8 cellular contexts compared by ENCODE assay signal in genomic region chr17:18858567-18859245, GRCh38. TPM values are rescaled to one million over a fixed set of nuclear protein-coding genes. Genes with fewer than 3 reads are reported as not detected.
DNase-seq lines count a peak whose midpoint lies in the region; ATAC-seq and TF ChIP-seq lines count a peak whose summit lies in the region.

No MANE protein-coding gene starts in this region.

- H3K36me3 Mint-ChIP-seq in CD14-positive monocyte (peaks cover 0 to 2% of the 10 kb centered on the region in 2 donors), nephron progenitor cell (ENCODE audit: low read depth) (peaks cover 10% of the 10 kb centered on the region)

- H3K9me2 ChIP-seq in Loucy (replicated peaks; ENCODE audit: low read depth, low read length): no peaks in the 10 kb centered on the region

- peaks cover 15% of the 10 kb centered on the region for H4K20me1 ChIP-seq in Loucy (ENCODE audit: insufficient read depth, low read length, poor library complexity, severe bottlenecking)

- peak overlapping the region; percentile 85 for H3K27ac ChIP-seq in duodenal mucosa (ENCODE audit: low read depth, low read length)

- peak overlapping the region in 4 of 7 donors; percentile 70 to 84 (median 77) for H3K27ac Mint-ChIP-seq in CD14-positive monocyte
- no peak overlapping the region for H3K27ac Mint-ChIP-seq in nephron progenitor cell

- H2AFZ ChIP-seq in Loucy (ENCODE audit: low read length): peak overlapping the region; percentile 81

- 0 out of 2 replicates have a peak, but pooled peaks cover 5% of the 10 kb centered on the region for H3F3A ChIP-seq in Loucy (ENCODE audit: low read depth)

- ATAC-seq in GM21447 (IDR thresholded peaks at IDR 0.05; ENCODE audit: unreplicated experiment) (no peak), HG02981 (IDR thresholded peaks at IDR 0.05; ENCODE audit: unreplicated experiment) (no peak)

- H3K4me2 ChIP-seq in Loucy (ENCODE audit: low read depth, low read length, poor library complexity, severe bottlenecking): peak overlapping the region; percentile 87

- H3K4me3 Mint-ChIP-seq in CD14-positive monocyte (peak overlapping the region; percentile 81 to 91), nephron progenitor cell (peak overlapping the region; percentile 89)

- H3K4me1 Mint-ChIP-seq in CD14-positive monocyte: peaks cover 36% of the 10 kb centered on the region
- peaks cover 49% of the 10 kb centered on the region for H3K4me1 Mint-ChIP-seq in nephron progenitor cell

- intact Hi-C loops in CD14-positive monocyte (cut with micrococcal nuclease): no loop called here

- TF ChIP-seq CTCF in CD14-positive monocyte (IDR thresholded peaks at IDR 0.05) (no peak), Loucy (conservative IDR thresholded peaks at IDR 0.05; ENCODE audit: low read length) (no peak), nephron progenitor cell (IDR thresholded peaks at IDR 0.05) (no peak)

- H3K4me1 ChIP-seq in Loucy (ENCODE audit: insufficient read depth, low read length, poor library complexity, severe bottlenecking) (peaks cover 42% of the 10 kb centered on the region), duodenal mucosa (ENCODE audit: control insufficient read depth in 1 of 2, insufficient read depth in 2 of 2, low read length in 2 of 2) (peaks cover 16 to 27% of the 10 kb centered on the region in 2 donors)

- no peaks in the 10 kb centered on the region for H3K9me3 Mint-ChIP-seq in CD14-positive monocyte
- H3K9me3 Mint-ChIP-seq in nephron progenitor cell: no peaks in the 10 kb centered on the region

- H3K27me3 Mint-ChIP-seq in CD14-positive monocyte (ENCODE audit: low read depth in 3 of 3): peaks cover 0 to 5% (median 2%) of the 10 kb centered on the region in 3 donors
- H3K27me3 Mint-ChIP-seq in nephron progenitor cell (ENCODE audit: low read depth, poor library complexity): no peaks in the 10 kb centered on the region

- no peak for DNase-seq in CD14-positive monocyte (ENCODE audit: low spot score)
- no peak for DNase-seq in nephron progenitor cell
- DNase-seq in retina: no peak
- DNase-seq in DMS153 (lab: John Stamatoyannopoulos, UW): no peak

- H3K27me3 ChIP-seq in Loucy (ENCODE audit: insufficient read depth, low read length, poor library complexity, severe bottlenecking) (no peaks in the 10 kb centered on the region), duodenal mucosa (ENCODE audit: control insufficient read depth in 1 of 2, insufficient read depth in 2 of 2, low read length in 2 of 2) (no peaks in the 10 kb centered on the region)

- H3K36me3 ChIP-seq in Loucy (ENCODE audit: insufficient read depth, low read length) (no peaks in the 10 kb centered on the region), duodenal mucosa (ENCODE audit: control insufficient read depth in 1 of 2, insufficient read depth in 2 of 2, low read length in 2 of 2) (no peaks in the 10 kb centered on the region)

- H3K9ac ChIP-seq in Loucy (ENCODE audit: low read depth, low read length, poor library complexity, severe bottlenecking) (peak overlapping the region; percentile 93), duodenal mucosa (ENCODE audit: low read depth in 1 of 2, low read length in 2 of 2) (peak overlapping the region; percentile 79 to 95)

- H3K79me2 ChIP-seq in Loucy (ENCODE audit: insufficient read depth, low read length): peaks cover 55% of the 10 kb centered on the region

- H3K9me3 ChIP-seq in Loucy (ENCODE audit: insufficient read depth, low read depth, low read length): no peaks in the 10 kb centered on the region
- H3K9me3 ChIP-seq in duodenal mucosa (ENCODE audit: control insufficient read depth in 1 of 2, low read length in 2 of 2): no peaks in the 10 kb centered on the region

- H3K4me3 ChIP-seq in Loucy (ENCODE audit: low read length, poor library complexity, severe bottlenecking) (peak overlapping the region; percentile 99), duodenal mucosa (ENCODE audit: low read depth in 1 of 2, low read length in 2 of 2) (peak overlapping the region; percentile 87 to 88)

RNA-seq across cellular contexts. Expression of gene PRPSAP2, which starts 0.8 kb away (rescaled TPM):
- 10 to 100 TPM; 17.1 to 20.5 TPM for polyA plus RNA-seq in CD14-positive monocyte
